Comparison of ENCODE assay signal across 1 cellular context in the genomic region with DNA sequence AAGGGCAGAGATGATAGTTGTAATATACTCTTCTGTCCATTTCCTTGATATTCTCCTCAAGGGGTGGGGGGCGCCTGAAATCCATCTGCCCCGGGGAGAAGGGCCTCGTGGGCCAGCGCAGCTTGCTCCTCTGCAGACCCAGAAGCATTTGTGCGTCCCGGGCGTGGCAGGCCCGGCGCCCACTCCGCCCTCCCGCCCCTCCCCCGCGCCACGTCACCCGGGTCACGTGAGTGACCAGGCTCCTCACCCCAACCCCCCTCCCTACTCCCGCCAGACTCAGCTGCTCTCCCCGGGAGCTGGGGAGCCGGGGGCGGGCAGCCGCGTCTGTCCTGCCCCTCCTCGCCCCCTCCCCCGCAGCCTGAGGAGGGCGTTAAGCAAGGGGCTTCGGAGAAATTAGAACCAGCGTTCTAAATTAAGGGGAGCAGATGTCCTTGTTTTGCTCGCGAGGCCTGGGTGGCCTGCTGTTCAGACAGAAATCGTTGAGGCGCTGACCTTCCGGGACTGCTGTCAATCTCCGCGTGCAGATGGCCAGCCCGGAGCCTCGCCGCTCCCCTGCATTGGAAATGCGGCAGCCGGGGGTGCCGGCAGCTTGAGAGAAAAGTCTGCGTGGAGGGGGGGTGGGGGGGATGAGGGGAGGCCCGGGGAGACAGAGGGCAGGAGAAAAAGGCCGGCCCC.
TF ChIP-seq lines count a peak whose summit lies in the region.

No MANE protein-coding gene starts in this region.

TF ChIP-seq in K562, 482 proteins besides CTCF, POLR2A, EP300 and RAD21 (continued from another document and continues in another):
- TF ChIP-seq MEIS2 (IDR thresholded peaks at IDR 0.05; ENCODE audit: partially characterized antibody) (peak; percentile 17), ETV6 (IDR thresholded peaks at IDR 0.05; ENCODE audit: borderline replicate concordance in 1 of 2, low read depth in 2 of 2, low read length in 1 of 2) (no peak), ETV6 (CRISPR knock-in tag; IDR thresholded peaks at IDR 0.05; ENCODE audit: borderline replicate concordance) (no peak), ZNF239 (CRISPR knock-in tag; IDR thresholded peaks at IDR 0.05) (no peak), U2AF1 (optimal IDR thresholded peaks at IDR 0.05; ENCODE audit: low read depth, low read length) (no peak), ETV1 (tag; conservative IDR thresholded peaks at IDR 0.05; ENCODE audit: low read depth) (no peak; the same call in 1 of the 2 replicates), RBM22 (IDR thresholded peaks at IDR 0.05; ENCODE audit: low read depth, low read length, poor library complexity, severe bottlenecking) (no peak), TAL1 (IDR thresholded peaks at IDR 0.05) (no peak), MCM3 (IDR thresholded peaks at IDR 0.05) (no peak), KLF10 (CRISPR knock-in tag; IDR thresholded peaks at IDR 0.05) (no peak), ZFX (CRISPR knock-in tag; IDR thresholded peaks at IDR 0.05) (peak; percentile 64), ESRRB (CRISPR knock-in tag; IDR thresholded peaks at IDR 0.05; ENCODE audit: borderline replicate concordance) (no peak), ETV5 (CRISPR knock-in tag; IDR thresholded peaks at IDR 0.05; ENCODE audit: low read depth) (no peak), MTA2 (IDR thresholded peaks at IDR 0.05; ENCODE audit: low read depth) (no peak), EHMT2 (IDR thresholded peaks at IDR 0.05) (no peak), ZNF79 (CRISPR knock-in tag; IDR thresholded peaks at IDR 0.05; ENCODE audit: low read depth) (no peak), NBN (IDR thresholded peaks at IDR 0.05; ENCODE audit: low read depth) (no peak), HNRNPLL (IDR thresholded peaks at IDR 0.05; ENCODE audit: low read depth, low read length, poor library complexity, severe bottlenecking) (no peak), TFE3 (CRISPR knock-in tag; IDR thresholded peaks at IDR 0.05) (peak; percentile 83), ZC3H4 (CRISPR knock-in tag; IDR thresholded peaks at IDR 0.05; ENCODE audit: borderline replicate concordance) (no peak), ZNF121 (CRISPR knock-in tag; conservative IDR thresholded peaks at IDR 0.05) (no peak), CCNT2 (IDR thresholded peaks at IDR 0.05; ENCODE audit: borderline replicate concordance, extremely low read depth, insufficient read length, low read depth, low read length) (peak; percentile 34), ZNF143 (CRISPR knock-in tag; IDR thresholded peaks at IDR 0.05) (no peak), TOE1 (IDR thresholded peaks at IDR 0.05; ENCODE audit: borderline replicate concordance) (peak; percentile 81; the same call in 1 of the 2 replicates), TOE1 (CRISPR knock-in tag; IDR thresholded peaks at IDR 0.05; ENCODE audit: borderline replicate concordance, low read depth) (no peak), ILK (tag; IDR thresholded peaks at IDR 0.05; ENCODE audit: borderline replicate concordance, low read depth) (no peak), HDAC8 (tag; IDR thresholded peaks at IDR 0.05) (no peak), FOXA1 (IDR thresholded peaks at IDR 0.05; ENCODE audit: borderline replicate concordance) (no peak), PYGO2 (tag; IDR thresholded peaks at IDR 0.05) (no peak), PHB (CRISPR knock-in tag; IDR thresholded peaks at IDR 0.05) (no peak), RFX5 (IDR thresholded peaks at IDR 0.05; ENCODE audit: low read depth, low read length) (no peak), CCAR2 (IDR thresholded peaks at IDR 0.05; ENCODE audit: low read depth, low read length) (no peak), BHLHE40 (IDR thresholded peaks at IDR 0.05; ENCODE audit: low read length) (peak; percentile 86), ZFP36 (IDR thresholded peaks at IDR 0.05; ENCODE audit: low read depth, low read length, partially characterized antibody) (no peak), NRF1 (conservative IDR thresholded peaks at IDR 0.05 in 1 of 2, IDR thresholded peaks at IDR 0.05 in 1 of 2) (no peak; a peak in 1 of 4 replicates), TRIM24 (IDR thresholded peaks at IDR 0.05) (no peak)
- TF ChIP-seq, protein P1, sequence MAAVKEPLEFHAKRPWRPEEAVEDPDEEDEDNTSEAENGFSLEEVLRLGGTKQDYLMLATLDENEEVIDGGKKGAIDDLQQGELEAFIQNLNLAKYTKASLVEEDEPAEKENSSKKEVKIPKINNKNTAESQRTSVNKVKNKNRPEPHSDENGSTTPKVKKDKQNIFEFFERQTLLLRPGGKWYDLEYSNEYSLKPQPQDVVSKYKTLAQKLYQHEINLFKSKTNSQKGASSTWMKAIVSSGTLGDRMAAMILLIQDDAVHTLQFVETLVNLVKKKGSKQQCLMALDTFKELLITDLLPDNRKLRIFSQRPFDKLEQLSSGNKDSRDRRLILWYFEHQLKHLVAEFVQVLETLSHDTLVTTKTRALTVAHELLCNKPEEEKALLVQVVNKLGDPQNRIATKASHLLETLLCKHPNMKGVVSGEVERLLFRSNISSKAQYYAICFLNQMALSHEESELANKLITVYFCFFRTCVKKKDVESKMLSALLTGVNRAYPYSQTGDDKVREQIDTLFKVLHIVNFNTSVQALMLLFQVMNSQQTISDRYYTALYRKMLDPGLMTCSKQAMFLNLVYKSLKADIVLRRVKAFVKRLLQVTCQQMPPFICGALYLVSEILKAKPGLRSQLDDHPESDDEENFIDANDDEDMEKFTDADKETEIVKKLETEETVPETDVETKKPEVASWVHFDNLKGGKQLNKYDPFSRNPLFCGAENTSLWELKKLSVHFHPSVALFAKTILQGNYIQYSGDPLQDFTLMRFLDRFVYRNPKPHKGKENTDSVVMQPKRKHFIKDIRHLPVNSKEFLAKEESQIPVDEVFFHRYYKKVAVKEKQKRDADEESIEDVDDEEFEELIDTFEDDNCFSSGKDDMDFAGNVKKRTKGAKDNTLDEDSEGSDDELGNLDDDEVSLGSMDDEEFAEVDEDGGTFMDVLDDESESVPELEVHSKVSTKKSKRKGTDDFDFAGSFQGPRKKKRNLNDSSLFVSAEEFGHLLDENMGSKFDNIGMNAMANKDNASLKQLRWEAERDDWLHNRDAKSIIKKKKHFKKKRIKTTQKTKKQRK (IDR thresholded peaks at IDR 0.05; ENCODE audit: borderline replicate concordance, low read depth, low read length): no peak
- TF ChIP-seq, protein P2, sequence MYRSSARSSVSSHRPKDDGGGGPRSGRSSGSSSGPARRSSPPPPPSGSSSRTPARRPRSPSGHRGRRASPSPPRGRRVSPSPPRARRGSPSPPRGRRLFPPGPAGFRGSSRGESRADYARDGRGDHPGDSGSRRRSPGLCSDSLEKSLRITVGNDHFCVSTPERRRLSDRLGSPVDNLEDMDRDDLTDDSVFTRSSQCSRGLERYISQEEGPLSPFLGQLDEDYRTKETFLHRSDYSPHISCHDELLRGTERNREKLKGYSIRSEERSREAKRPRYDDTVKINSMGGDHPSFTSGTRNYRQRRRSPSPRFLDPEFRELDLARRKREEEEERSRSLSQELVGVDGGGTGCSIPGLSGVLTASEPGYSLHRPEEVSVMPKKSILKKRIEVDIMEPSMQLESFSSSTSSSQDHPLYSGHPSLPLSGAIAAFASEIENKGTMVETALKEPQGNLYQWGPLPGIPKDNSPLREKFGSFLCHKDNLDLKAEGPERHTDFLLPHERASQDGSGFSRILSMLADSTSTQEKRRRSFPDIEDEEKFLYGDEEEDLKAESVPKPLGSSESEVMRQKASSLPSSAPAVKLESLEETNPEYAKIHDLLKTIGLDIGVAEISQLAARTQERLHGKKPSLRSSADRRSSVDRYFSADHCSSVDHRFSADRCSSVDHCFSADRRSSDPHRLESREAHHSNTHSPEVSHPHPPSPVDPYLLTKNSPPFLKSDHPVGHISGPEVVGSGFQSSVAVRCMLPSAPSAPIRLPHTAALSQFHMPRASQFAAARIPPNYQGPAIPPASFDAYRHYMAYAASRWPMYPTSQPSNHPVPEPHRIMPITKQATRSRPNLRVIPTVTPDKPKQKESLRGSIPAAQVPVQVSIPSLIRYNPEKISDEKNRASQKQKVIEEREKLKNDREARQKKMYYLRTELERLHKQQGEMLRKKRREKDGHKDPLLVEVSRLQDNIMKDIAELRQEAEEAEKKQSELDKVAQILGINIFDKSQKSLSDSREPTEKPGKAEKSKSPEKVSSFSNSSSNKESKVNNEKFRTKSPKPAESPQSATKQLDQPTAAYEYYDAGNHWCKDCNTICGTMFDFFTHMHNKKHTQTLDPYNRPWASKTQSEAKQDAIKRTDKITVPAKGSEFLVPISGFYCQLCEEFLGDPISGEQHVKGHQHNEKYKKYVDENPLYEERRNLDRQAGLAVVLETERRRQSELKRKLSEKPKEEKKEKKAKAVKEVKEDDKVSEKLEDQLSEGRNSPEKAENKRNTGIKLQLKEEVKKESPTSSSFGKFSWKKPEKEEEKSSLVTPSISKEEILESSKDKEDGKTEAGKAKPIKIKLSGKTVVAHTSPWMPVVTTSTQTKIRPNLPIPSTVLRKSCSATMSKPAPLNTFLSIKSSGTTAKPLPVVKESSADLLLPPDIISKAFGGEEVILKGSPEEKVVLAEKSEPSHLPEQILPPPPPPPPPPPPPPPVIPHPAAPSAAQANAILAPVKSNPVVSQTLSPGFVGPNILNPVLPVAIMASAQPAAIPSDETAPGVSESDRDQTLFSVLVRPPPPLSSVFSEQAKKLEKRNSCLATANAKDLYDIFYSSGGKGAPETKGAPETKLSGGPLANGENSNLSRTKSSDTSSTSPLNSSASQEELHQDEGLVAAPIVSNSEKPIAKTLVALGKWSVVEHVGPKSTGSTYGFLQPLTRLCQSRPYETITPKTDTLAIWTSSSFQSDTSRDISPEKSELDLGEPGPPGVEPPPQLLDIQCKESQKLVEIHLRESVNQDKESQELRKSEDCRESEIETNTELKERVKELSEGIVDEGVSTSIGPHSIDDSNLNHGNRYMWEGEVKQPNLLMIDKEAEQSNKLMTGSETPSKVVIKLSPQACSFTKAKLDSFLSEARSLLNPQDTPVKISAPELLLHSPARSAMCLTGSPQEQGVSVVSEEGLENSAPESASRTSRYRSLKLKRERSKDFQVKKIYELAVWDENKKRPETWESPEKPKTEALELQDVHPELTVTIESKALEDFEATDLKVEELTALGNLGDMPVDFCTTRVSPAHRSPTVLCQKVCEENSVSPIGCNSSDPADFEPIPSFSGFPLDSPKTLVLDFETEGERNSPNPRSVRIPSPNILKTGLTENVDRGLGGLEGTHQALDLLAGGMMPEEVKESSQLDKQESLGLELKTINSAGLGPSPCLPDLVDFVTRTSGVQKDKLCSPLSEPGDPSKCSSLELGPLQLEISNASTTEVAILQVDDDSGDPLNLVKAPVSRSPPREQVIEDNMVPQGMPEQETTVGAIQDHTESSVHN (IDR thresholded peaks at IDR 0.05; ENCODE audit: borderline replicate concordance in 1 of 2, low read depth in 1 of 2): no peak
- TF ChIP-seq, protein P3, sequence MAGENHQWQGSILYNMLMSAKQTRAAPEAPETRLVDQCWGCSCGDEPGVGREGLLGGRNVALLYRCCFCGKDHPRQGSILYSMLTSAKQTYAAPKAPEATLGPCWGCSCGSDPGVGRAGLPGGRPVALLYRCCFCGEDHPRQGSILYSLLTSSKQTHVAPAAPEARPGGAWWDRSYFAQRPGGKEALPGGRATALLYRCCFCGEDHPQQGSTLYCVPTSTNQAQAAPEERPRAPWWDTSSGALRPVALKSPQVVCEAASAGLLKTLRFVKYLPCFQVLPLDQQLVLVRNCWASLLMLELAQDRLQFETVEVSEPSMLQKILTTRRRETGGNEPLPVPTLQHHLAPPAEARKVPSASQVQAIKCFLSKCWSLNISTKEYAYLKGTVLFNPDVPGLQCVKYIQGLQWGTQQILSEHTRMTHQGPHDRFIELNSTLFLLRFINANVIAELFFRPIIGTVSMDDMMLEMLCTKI (IDR thresholded peaks at IDR 0.05; ENCODE audit: partially characterized antibody): no peak
- TF ChIP-seq, protein P4, sequence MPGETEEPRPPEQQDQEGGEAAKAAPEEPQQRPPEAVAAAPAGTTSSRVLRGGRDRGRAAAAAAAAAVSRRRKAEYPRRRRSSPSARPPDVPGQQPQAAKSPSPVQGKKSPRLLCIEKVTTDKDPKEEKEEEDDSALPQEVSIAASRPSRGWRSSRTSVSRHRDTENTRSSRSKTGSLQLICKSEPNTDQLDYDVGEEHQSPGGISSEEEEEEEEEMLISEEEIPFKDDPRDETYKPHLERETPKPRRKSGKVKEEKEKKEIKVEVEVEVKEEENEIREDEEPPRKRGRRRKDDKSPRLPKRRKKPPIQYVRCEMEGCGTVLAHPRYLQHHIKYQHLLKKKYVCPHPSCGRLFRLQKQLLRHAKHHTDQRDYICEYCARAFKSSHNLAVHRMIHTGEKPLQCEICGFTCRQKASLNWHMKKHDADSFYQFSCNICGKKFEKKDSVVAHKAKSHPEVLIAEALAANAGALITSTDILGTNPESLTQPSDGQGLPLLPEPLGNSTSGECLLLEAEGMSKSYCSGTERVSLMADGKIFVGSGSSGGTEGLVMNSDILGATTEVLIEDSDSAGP (CRISPR knock-in tag; IDR thresholded peaks at IDR 0.05): no peak
- TF ChIP-seq, protein P5, sequence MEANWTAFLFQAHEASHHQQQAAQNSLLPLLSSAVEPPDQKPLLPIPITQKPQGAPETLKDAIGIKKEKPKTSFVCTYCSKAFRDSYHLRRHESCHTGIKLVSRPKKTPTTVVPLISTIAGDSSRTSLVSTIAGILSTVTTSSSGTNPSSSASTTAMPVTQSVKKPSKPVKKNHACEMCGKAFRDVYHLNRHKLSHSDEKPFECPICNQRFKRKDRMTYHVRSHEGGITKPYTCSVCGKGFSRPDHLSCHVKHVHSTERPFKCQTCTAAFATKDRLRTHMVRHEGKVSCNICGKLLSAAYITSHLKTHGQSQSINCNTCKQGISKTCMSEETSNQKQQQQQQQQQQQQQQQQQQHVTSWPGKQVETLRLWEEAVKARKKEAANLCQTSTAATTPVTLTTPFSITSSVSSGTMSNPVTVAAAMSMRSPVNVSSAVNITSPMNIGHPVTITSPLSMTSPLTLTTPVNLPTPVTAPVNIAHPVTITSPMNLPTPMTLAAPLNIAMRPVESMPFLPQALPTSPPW (CRISPR knock-in tag; IDR thresholded peaks at IDR 0.05): peak; percentile 95
- TF ChIP-seq, protein P6, sequence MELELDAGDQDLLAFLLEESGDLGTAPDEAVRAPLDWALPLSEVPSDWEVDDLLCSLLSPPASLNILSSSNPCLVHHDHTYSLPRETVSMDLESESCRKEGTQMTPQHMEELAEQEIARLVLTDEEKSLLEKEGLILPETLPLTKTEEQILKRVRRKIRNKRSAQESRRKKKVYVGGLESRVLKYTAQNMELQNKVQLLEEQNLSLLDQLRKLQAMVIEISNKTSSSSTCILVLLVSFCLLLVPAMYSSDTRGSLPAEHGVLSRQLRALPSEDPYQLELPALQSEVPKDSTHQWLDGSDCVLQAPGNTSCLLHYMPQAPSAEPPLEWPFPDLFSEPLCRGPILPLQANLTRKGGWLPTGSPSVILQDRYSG (tag; conservative IDR thresholded peaks at IDR 0.05; ENCODE audit: low read depth): no peak
